23 cellular contexts compared by ENCODE assay signal in genomic region chr1:53629101-53629691, GRCh38.
DNase-seq lines count a peak whose midpoint lies in the region; ATAC-seq and TF ChIP-seq lines count a peak whose summit lies in the region.
"Had no signal": no experiment of that assay in that cellular context is flagged by ENCODE, and none has a peak within 500 bp of the region (broad histone marks: within the 10 kb centered on the region; RNA-seq: fewer than 3 reads in every experiment).

No MANE protein-coding gene starts in this region.

- H3K9me3 ChIP-seq in neural progenitor cell (ENCODE audit: low read depth) (no peaks in the 10 kb centered on the region), aorta (ENCODE audit: control insufficient read depth, low read length) (no peaks in the 10 kb centered on the region)
- H3K9me3 ChIP-seq: upper lobe of left lung had no signal

- intact Hi-C loops in aorta (cut with DNase I) = no loop called here

- ATAC-seq in activated CD8-positive, alpha-beta memory T cell treated with anti-CD3 and anti-CD28 coated beads, Interleukin-2, amount 10 ng/mL, durations not matched to agents 7 days and 5 days = peak; percentile 12
- no peak for ATAC-seq in aorta (ENCODE audit: low FRiP score)
- ATAC-seq in HG03469 (IDR thresholded peaks at IDR 0.05; ENCODE audit: unreplicated experiment) = no peak
- ATAC-seq: activated T-helper 17 cell treated with anti-CD3 and anti-CD28 coated beads, Interleukin-2, amount 50 U/mL, for 72 hours; HCT116; left colon; natural killer cell; PC-3; WTC11 had no signal

- no peaks in the 10 kb centered on the region for H3K9me3 Mint-ChIP-seq in activated CD8-positive, alpha-beta memory T cell treated with anti-CD3 and anti-CD28 coated beads, Interleukin-2, amount 10 ng/mL, durations not matched to agents 7 days and 5 days (ENCODE audit: low read depth)
- no peaks in the 10 kb centered on the region for H3K9me3 Mint-ChIP-seq in neural progenitor cell
- H3K9me3 Mint-ChIP-seq: activated T-helper 17 cell treated with anti-CD3 and anti-CD28 coated beads, Interleukin-2, amount 50 U/mL, for 72 hours; natural killer cell; stimulated activated naive CD8-positive, alpha-beta T cell treated with anti-CD3 and anti-CD28 coated beads, Interleukin-15, Interleukin-2, amounts not matched to agents 100 ng/mL and 50 ng/mL, for 24 hours; WTC11 had no signal

- DNase-seq in activated CD8-positive, alpha-beta memory T cell treated with anti-CD3 and anti-CD28 coated beads for 24 hours = peak; percentile 28
- no peak for DNase-seq in activated CD8-positive, alpha-beta memory T cell treated with anti-CD3 and anti-CD28 coated beads, Interleukin-2, amount 50 U/mL, for 48 hours
- DNase-seq in activated CD8-positive, alpha-beta memory T cell treated with anti-CD3 and anti-CD28 coated beads, Interleukin-2, amount 10 ng/mL, durations not matched to agents 7 days and 5 days = peak; percentile 22
- DNase-seq in neural progenitor cell (ENCODE audit: low spot score) = no peak
- DNase-seq in aorta = peak; percentile 14 to 47
- no peak for DNase-seq in activated CD4-positive, alpha-beta T cell treated with anti-CD3 and anti-CD28 coated beads for 48 hours
- DNase-seq in NOMO-1 treated with dmso at 0.1 percent for 144 hours (lab: John Stamatoyannopoulos, UW; ENCODE audit: unreplicated experiment) = no peak
- DNase-seq: brain microvascular endothelial cell; Kasumi-1; left colon; natural killer cell; NCI-H1048; NCI-H2081 treated with DMSO at 0.1 percent for 48 hours; NCI-H526 treated with DMSO at 0.1 percent for 48 hours; PC-3; stimulated activated CD4-positive, alpha-beta T cell treated with anti-CD3 and anti-CD28 coated beads, Interleukin-2, amount 100 ng/mL, for 48 hours; upper lobe of left lung had no signal

- 93% methylated on average over 7 of the region's 7 CpGs for WGBS in aorta, 2 donors

- CTCF ChIA-PET in activated CD8-positive, alpha-beta memory T cell treated with anti-CD3 and anti-CD28 coated beads, Interleukin-2, amount 10 ng/mL, durations not matched to agents 7 days and 5 days (lab: Charles Lee) = no interaction called here

- no peak overlapping the region for H3K27ac Mint-ChIP-seq in activated CD8-positive, alpha-beta memory T cell treated with anti-CD3 and anti-CD28 coated beads, Interleukin-2, amount 10 ng/mL, durations not matched to agents 7 days and 5 days
- H3K27ac Mint-ChIP-seq in neural progenitor cell = peak overlapping the region; percentile 58
- H3K27ac Mint-ChIP-seq: activated T-helper 17 cell treated with anti-CD3 and anti-CD28 coated beads, Interleukin-2, amount 50 U/mL, for 72 hours; natural killer cell; stimulated activated naive CD8-positive, alpha-beta T cell treated with anti-CD3 and anti-CD28 coated beads, Interleukin-15, Interleukin-2, amounts not matched to agents 100 ng/mL and 50 ng/mL, for 24 hours; WTC11 had no signal

- peaks cover 1% of the 10 kb centered on the region for H3K27me3 Mint-ChIP-seq in activated CD8-positive, alpha-beta memory T cell treated with anti-CD3 and anti-CD28 coated beads, Interleukin-2, amount 10 ng/mL, durations not matched to agents 7 days and 5 days
- peaks cover 2% of the 10 kb centered on the region for H3K27me3 Mint-ChIP-seq in neural progenitor cell (ENCODE audit: insufficient read depth, low read depth)
- H3K27me3 Mint-ChIP-seq: stimulated activated naive CD8-positive, alpha-beta T cell treated with anti-CD3 and anti-CD28 coated beads, Interleukin-15, Interleukin-2, amounts not matched to agents 100 ng/mL and 50 ng/mL, for 24 hours had no signal

- no peaks in the 10 kb centered on the region for H3F3A ChIP-seq in neural progenitor cell (ENCODE audit: low read depth)

- H3K36me3 Mint-ChIP-seq in activated CD8-positive, alpha-beta memory T cell treated with anti-CD3 and anti-CD28 coated beads, Interleukin-2, amount 10 ng/mL, durations not matched to agents 7 days and 5 days = no peaks in the 10 kb centered on the region
- no peaks in the 10 kb centered on the region for H3K36me3 Mint-ChIP-seq in neural progenitor cell
- H3K36me3 Mint-ChIP-seq: natural killer cell, WTC11 had no signal

- H3K4me1 ChIP-seq in neural progenitor cell (no peaks in the 10 kb centered on the region), aorta (ENCODE audit: control insufficient read depth in 1 of 2, insufficient read depth in 2 of 2, low read length in 2 of 2) (no peaks in the 10 kb centered on the region)
- H3K4me1 ChIP-seq: upper lobe of left lung had no signal

- no peak overlapping the region for H3K4me2 ChIP-seq in neural progenitor cell

- H2AFZ ChIP-seq in neural progenitor cell (replicated peaks) = no peak overlapping the region

- H3K4me3 Mint-ChIP-seq in activated CD8-positive, alpha-beta memory T cell treated with anti-CD3 and anti-CD28 coated beads, Interleukin-2, amount 10 ng/mL, durations not matched to agents 7 days and 5 days = no peak overlapping the region
- H3K4me3 Mint-ChIP-seq in neural progenitor cell = no peak overlapping the region
- H3K4me3 Mint-ChIP-seq: activated T-helper 17 cell treated with anti-CD3 and anti-CD28 coated beads, Interleukin-2, amount 50 U/mL, for 72 hours; natural killer cell; stimulated activated naive CD8-positive, alpha-beta T cell treated with anti-CD3 and anti-CD28 coated beads, Interleukin-15, Interleukin-2, amounts not matched to agents 100 ng/mL and 50 ng/mL, for 24 hours; WTC11 had no signal

- H3K27ac ChIP-seq in neural progenitor cell (no peak overlapping the region), aorta (ENCODE audit: low read depth in 1 of 2, low read length in 2 of 2) (no peak overlapping the region)
- H3K27ac ChIP-seq: brain microvascular endothelial cell, skin epidermis, upper lobe of left lung had no signal

- no peaks in the 10 kb centered on the region for H3K79me2 ChIP-seq in neural progenitor cell (ENCODE audit: low read depth)

- H3K4me1 Mint-ChIP-seq in activated CD8-positive, alpha-beta memory T cell treated with anti-CD3 and anti-CD28 coated beads, Interleukin-2, amount 10 ng/mL, durations not matched to agents 7 days and 5 days = no peaks in the 10 kb centered on the region
- peaks cover 4% of the 10 kb centered on the region for H3K4me1 Mint-ChIP-seq in neural progenitor cell
- H3K4me1 Mint-ChIP-seq: activated T-helper 17 cell treated with anti-CD3 and anti-CD28 coated beads, Interleukin-2, amount 50 U/mL, for 72 hours; natural killer cell; WTC11 had no signal

- H3K27me3 ChIP-seq in neural progenitor cell = no peaks in the 10 kb centered on the region
- no peaks in the 10 kb centered on the region for H3K27me3 ChIP-seq in aorta (ENCODE audit: control insufficient read depth in 1 of 2, insufficient read depth in 2 of 2, low read length in 1 of 2)
- H3K27me3 ChIP-seq: brain microvascular endothelial cell, upper lobe of left lung had no signal

- no peaks in the 10 kb centered on the region for H4K20me1 ChIP-seq in neural progenitor cell (ENCODE audit: low read depth)

- H3K4me3 ChIP-seq in neural progenitor cell (no peak overlapping the region), aorta (ENCODE audit: low read length in 2 of 2) (no peak overlapping the region)
- H3K4me3 ChIP-seq: skin epidermis, upper lobe of left lung had no signal

- no peaks in the 10 kb centered on the region for H3K36me3 ChIP-seq in neural progenitor cell
- H3K36me3 ChIP-seq in aorta (ENCODE audit: control insufficient read depth in 1 of 2, insufficient read depth in 2 of 2, low read length in 1 of 2) = no peaks in the 10 kb centered on the region
- H3K36me3 ChIP-seq: brain microvascular endothelial cell, upper lobe of left lung had no signal

- H3K9ac ChIP-seq in neural progenitor cell = no peak overlapping the region

- TF ChIP-seq CTCF in neural progenitor cell (IDR thresholded peaks at IDR 0.05) = no peak

Comparison
In these comparisons a context has a peak if more than half of its experiments do, and no peak if none do; other contexts are left out.
1. DNase-seq: peak in activated CD8-positive, alpha-beta memory T cell treated with anti-CD3 and anti-CD28 coated beads for 24 hours (single experiment), activated CD8-positive, alpha-beta memory T cell treated with anti-CD3 and anti-CD28 coated beads, Interleukin-2, amount 10 ng/mL, durations not matched to agents 7 days and 5 days (single experiment) and aorta (2 of 2); none in activated CD8-positive, alpha-beta memory T cell treated with anti-CD3 and anti-CD28 coated beads, Interleukin-2, amount 50 U/mL, for 48 hours (single experiment), neural progenitor cell (single experiment), activated CD4-positive, alpha-beta T cell treated with anti-CD3 and anti-CD28 coated beads for 48 hours (single experiment) and NOMO-1 treated with dmso at 0.1 percent for 144 hours (single experiment).